ENCODE assay signal across 8 cellular contexts in the genomic region with DNA sequence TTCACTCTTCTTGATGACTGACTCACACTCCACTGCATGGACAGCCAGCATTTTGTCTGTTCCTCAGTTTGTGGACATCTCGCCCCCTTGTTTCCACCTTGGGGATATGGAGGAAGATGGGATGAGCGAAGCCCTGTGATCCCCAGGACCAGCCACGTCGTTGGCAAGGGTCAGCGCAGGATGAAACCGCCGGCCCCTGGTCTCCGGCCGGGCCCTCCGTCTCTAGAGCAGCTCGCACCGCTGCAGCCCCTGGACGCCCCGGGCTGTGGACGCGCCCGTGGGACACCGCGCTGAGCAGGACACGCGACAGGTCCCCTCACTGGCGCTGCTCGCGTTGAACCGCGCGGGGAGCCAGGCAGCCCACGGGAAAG. TPM values are rescaled to one million over a fixed set of nuclear protein-coding genes. Genes with fewer than 3 reads are reported as not detected.
A peak's percentile ranks its signal among the peaks of the same experiment; 100 is the strongest.
DNase-seq lines count a peak whose midpoint lies in the region; ATAC-seq, FAIRE-seq and TF ChIP-seq lines count a peak whose summit lies in the region.

No MANE protein-coding gene starts in this region.

- no peak for TF ChIP-seq POLR2A in HCT116 (IDR thresholded peaks at IDR 0.05; ENCODE audit: borderline replicate concordance, extremely low read depth, insufficient read depth, insufficient read length)
- TF ChIP-seq POLR2A in NB4 (IDR thresholded peaks at IDR 0.05; ENCODE audit: extremely low read depth, insufficient read length), result no peak
- TF ChIP-seq POLR2A in GM12892 (IDR thresholded peaks at IDR 0.05; ENCODE audit: low read depth, low read length), result no peak

- CTCF ChIA-PET in HCT116 (lab: Charles Lee), result interaction anchor here (0.6 to 2.0 kb wide), 7 partner anchors 8 to 790 kb away, joined by 3 to 15 read pairs (median 4); no protein-coding TSS in a partner anchor

- DNase-seq in HCT116 (ENCODE audit: low read depth, low spot score), result no peak
- peak; percentile 39 for DNase-seq in NB4 (ENCODE audit: low read depth)
- no peak for DNase-seq in NCI-H69 (lab: John Stamatoyannopoulos, UW)
- no peak for DNase-seq in GM12892 (ENCODE audit: insufficient read length)
- no peak for DNase-seq in Ammon's horn (ENCODE audit: low spot score)

- H3K4me3 ChIP-seq in GM08714 (ENCODE audit: low read length), result peak overlapping the region; percentile 75
- H3K4me3 ChIP-seq in HCT116 (replicated peaks in 1 of 2; ENCODE audit: low read depth in 1 of 2, low read length in 2 of 2), result peak overlapping the region; percentile 59 to 92
- peak overlapping the region; percentile 79 for H3K4me3 ChIP-seq in NB4 (ENCODE audit: low read depth, low read length)
- H3K4me3 ChIP-seq in ectodermal cell (ENCODE audit: insufficient read depth, low read depth, low read length), result peak overlapping the region; percentile 84
- peak overlapping the region; percentile 64 to 97 for H3K4me3 ChIP-seq in muscle layer of duodenum (ENCODE audit: low read depth in 1 of 2, low read length in 2 of 2)

- RAD21 ChIA-PET in HCT116 (lab: Charles Lee; ENCODE audit: low non-redundant PET in 1 of 2, low total read pairs in 2 of 2, uncharacterized antibody in 2 of 2, unreplicated experiment in 2 of 2), result interaction anchor here in 1 of 2 experiments (0.6 kb wide), 1 partner anchor 54 kb away, joined by 3 read pairs; no protein-coding TSS in a partner anchor

- H3K36me3 ChIP-seq in HCT116 (ENCODE audit: control insufficient read depth in 1 of 2, insufficient read depth in 2 of 2, low read length in 2 of 2) (peaks cover 14 to 25% of the 10 kb centered on the region in 2 experiments; a peak in 3 of 4 replicates), ectodermal cell (ENCODE audit: control insufficient read depth, insufficient read depth, low read length) (no peaks in the 10 kb centered on the region), muscle layer of duodenum (ENCODE audit: control insufficient read depth in 1 of 2, insufficient read depth in 2 of 2, low read length in 2 of 2) (peaks cover 0 to 4% of the 10 kb centered on the region in 2 donors)

- no peak for FAIRE-seq in GM12892 (lab: Jason Lieb, UNC)

- no peak overlapping the region for H2AFZ ChIP-seq in HCT116 (ENCODE audit: low read depth, low read length, poor library complexity, severe bottlenecking)

- H3K79me2 ChIP-seq in HCT116 (ENCODE audit: insufficient read depth, low read length), result peaks cover 47% of the 10 kb centered on the region

- H3K9ac ChIP-seq in HCT116 (ENCODE audit: low read length), result peak overlapping the region; percentile 87

- POLR2A ChIA-PET in HCT116 (lab: Charles Lee), result interaction anchor here (0.7 to 1.2 kb wide), 6 partner anchors 11 to 700 kb away, joined by 3 to 8 read pairs (median 3); partner anchors contain the start of genes APRT and SLC7A5

- H3K4me1 ChIP-seq in HCT116 (ENCODE audit: control insufficient read depth in 1 of 2, insufficient read depth in 2 of 2, low read length in 2 of 2) (peaks cover 13 to 33% of the 10 kb centered on the region in 2 experiments), ectodermal cell (ENCODE audit: control insufficient read depth, insufficient read depth, low read length) (peaks cover 10% of the 10 kb centered on the region), muscle layer of duodenum (ENCODE audit: control insufficient read depth in 1 of 2, insufficient read depth in 2 of 2, low read length in 2 of 2) (peaks cover 10 to 27% of the 10 kb centered on the region in 2 donors)

- intact Hi-C loops in HCT116 (cut with micrococcal nuclease), result no loop called here

- H3K9me2 ChIP-seq in HCT116 (ENCODE audit: insufficient read depth), result no peaks in the 10 kb centered on the region

- no peaks in the 10 kb centered on the region for H3K9me3 ChIP-seq in HCT116 (ENCODE audit: control insufficient read depth in 1 of 2, insufficient read depth in 1 of 2, low read depth in 1 of 2, low read length in 2 of 2)
- no peaks in the 10 kb centered on the region for H3K9me3 ChIP-seq in ectodermal cell (ENCODE audit: control insufficient read depth, low read length)
- H3K9me3 ChIP-seq in muscle layer of duodenum (ENCODE audit: control insufficient read depth in 1 of 2, low read length in 2 of 2), result no peaks in the 10 kb centered on the region

- H3K27ac ChIP-seq in HCT116 (ENCODE audit: low read depth, low read length), result peak overlapping the region; percentile 60
- no peak overlapping the region for H3K27ac ChIP-seq in ectodermal cell (ENCODE audit: insufficient read depth, low read depth, low read length, poor library complexity, severe bottlenecking)
- H3K27ac ChIP-seq in muscle layer of duodenum (ENCODE audit: low read length), result no peak overlapping the region

- H3K4me2 ChIP-seq in HCT116 (ENCODE audit: low read length), result peak overlapping the region; percentile 86

- no peaks in the 10 kb centered on the region for H3K27me3 ChIP-seq in HCT116 (ENCODE audit: insufficient read depth, low read length)
- no peaks in the 10 kb centered on the region for H3K27me3 ChIP-seq in ectodermal cell (ENCODE audit: control insufficient read depth, insufficient read depth, low read length, poor library complexity, severe bottlenecking)
- H3K27me3 ChIP-seq in muscle layer of duodenum (ENCODE audit: low read depth, low read length), result no peaks in the 10 kb centered on the region

- 0 out of 2 replicates have a peak, but pooled peaks cover 5% of the 10 kb centered on the region for H4K20me1 ChIP-seq in HCT116 (ENCODE audit: insufficient read depth)

- no peak for TF ChIP-seq RAD21 in HCT116 (IDR thresholded peaks at IDR 0.05; ENCODE audit: low read depth)

- WGBS in ectodermal cell, 2 experiments, result 4 to 5% methylated on average over 28 of the region's 28 CpGs

- ATAC-seq in HCT116, result peak; percentile 33

- TF ChIP-seq CTCF in HCT116 (IDR thresholded peaks at IDR 0.05 in 2 of 3, conservative IDR thresholded peaks at IDR 0.05 in 1 of 3; ENCODE audit: borderline replicate concordance in 1 of 3, insufficient read depth in 1 of 3, low read depth in 2 of 3, low read length in 2 of 3), result no peak
- no peak for TF ChIP-seq CTCF in NB4 (IDR thresholded peaks at IDR 0.05; ENCODE audit: low read depth, low read length)

- TSS peak; percentile 86 for BruUV-seq in HCT116 (replicated peaks; lab: Mats Ljungman, UMichigan)

TF ChIP-seq in HCT116, 20 proteins besides CTCF, POLR2A, EP300 and RAD21:
- TF ChIP-seq EZH2phosphoT487 (IDR thresholded peaks at IDR 0.05; ENCODE audit: borderline replicate concordance) (no peak), CBX3 (IDR thresholded peaks at IDR 0.05; ENCODE audit: low read depth) (no peak), TCF7L2 (IDR thresholded peaks at IDR 0.05; ENCODE audit: borderline replicate concordance, extremely low read depth, insufficient read depth, insufficient read length) (no peak), SP1 (IDR thresholded peaks at IDR 0.05; ENCODE audit: low read depth) (no peak), ELF1 (IDR thresholded peaks at IDR 0.05; ENCODE audit: borderline replicate concordance, low read depth) (no peak), ZFX (IDR thresholded peaks at IDR 0.05) (no peak), SIN3A (IDR thresholded peaks at IDR 0.05; ENCODE audit: low read depth) (no peak), CEBPB (IDR thresholded peaks at IDR 0.05; ENCODE audit: low read depth) (no peak), JUND (IDR thresholded peaks at IDR 0.05) (no peak), ZNF274 (IDR thresholded peaks at IDR 0.05; ENCODE audit: low read depth, low read length) (no peak), EGR1 (IDR thresholded peaks at IDR 0.05; ENCODE audit: low read depth) (no peak)
- TF ChIP-seq, protein P1, sequence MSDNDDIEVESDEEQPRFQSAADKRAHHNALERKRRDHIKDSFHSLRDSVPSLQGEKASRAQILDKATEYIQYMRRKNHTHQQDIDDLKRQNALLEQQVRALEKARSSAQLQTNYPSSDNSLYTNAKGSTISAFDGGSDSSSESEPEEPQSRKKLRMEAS (IDR thresholded peaks at IDR 0.05), result no peak
- TF ChIP-seq, protein P2, sequence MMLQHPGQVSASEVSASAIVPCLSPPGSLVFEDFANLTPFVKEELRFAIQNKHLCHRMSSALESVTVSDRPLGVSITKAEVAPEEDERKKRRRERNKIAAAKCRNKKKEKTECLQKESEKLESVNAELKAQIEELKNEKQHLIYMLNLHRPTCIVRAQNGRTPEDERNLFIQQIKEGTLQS (IDR thresholded peaks at IDR 0.05), result no peak
- TF ChIP-seq, protein P3, sequence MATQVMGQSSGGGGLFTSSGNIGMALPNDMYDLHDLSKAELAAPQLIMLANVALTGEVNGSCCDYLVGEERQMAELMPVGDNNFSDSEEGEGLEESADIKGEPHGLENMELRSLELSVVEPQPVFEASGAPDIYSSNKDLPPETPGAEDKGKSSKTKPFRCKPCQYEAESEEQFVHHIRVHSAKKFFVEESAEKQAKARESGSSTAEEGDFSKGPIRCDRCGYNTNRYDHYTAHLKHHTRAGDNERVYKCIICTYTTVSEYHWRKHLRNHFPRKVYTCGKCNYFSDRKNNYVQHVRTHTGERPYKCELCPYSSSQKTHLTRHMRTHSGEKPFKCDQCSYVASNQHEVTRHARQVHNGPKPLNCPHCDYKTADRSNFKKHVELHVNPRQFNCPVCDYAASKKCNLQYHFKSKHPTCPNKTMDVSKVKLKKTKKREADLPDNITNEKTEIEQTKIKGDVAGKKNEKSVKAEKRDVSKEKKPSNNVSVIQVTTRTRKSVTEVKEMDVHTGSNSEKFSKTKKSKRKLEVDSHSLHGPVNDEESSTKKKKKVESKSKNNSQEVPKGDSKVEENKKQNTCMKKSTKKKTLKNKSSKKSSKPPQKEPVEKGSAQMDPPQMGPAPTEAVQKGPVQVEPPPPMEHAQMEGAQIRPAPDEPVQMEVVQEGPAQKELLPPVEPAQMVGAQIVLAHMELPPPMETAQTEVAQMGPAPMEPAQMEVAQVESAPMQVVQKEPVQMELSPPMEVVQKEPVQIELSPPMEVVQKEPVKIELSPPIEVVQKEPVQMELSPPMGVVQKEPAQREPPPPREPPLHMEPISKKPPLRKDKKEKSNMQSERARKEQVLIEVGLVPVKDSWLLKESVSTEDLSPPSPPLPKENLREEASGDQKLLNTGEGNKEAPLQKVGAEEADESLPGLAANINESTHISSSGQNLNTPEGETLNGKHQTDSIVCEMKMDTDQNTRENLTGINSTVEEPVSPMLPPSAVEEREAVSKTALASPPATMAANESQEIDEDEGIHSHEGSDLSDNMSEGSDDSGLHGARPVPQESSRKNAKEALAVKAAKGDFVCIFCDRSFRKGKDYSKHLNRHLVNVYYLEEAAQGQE (IDR thresholded peaks at IDR 0.05; ENCODE audit: low read depth), result no peak

RNA-seq across cellular contexts. Expression of gene ZC3H18, which starts 0.6 kb away (rescaled TPM):
- total RNA-seq in HCT116 (2021; ENCODE audit: unreplicated experiment), result 57.8 TPM
- polyA plus RNA-seq in HCT116 (2012), result 23.9 and 24.1 TPM in 2 replicates
- polyA plus RNA-seq in ectodermal cell (2013, experiment 1 of 4), result 85.5 TPM
- polyA plus RNA-seq in ectodermal cell (2013, experiment 2 of 4), result 76.7 TPM
- polyA plus RNA-seq in ectodermal cell (2013, experiment 3 of 4), result 70.6 TPM
- 77.3 TPM for polyA plus RNA-seq in ectodermal cell (2013, experiment 4 of 4)
- polyA plus RNA-seq in GM12892 (2012; ENCODE audit: missing spikeins), result 17.9 TPM
